Comparison of ENCODE assay signal across 9 cellular contexts in genomic region chr4:26217961-26218676, GRCh38.
DNase-seq lines count a peak whose midpoint lies in the region; ATAC-seq and TF ChIP-seq lines count a peak whose summit lies in the region.
"Had no signal": no experiment of that assay in that cellular context is flagged by ENCODE, and none has a peak within 500 bp of the region (broad histone marks: within the 10 kb centered on the region; RNA-seq: fewer than 3 reads in every experiment).

No MANE protein-coding gene starts in this region.

- intact Hi-C loops in thyroid gland (cut with DNase I), result no loop called here

- peak; percentile 30 for DNase-seq in germinal center (ENCODE audit: low spot score)
- DNase-seq in substantia nigra (lab: John Stamatoyannopoulos, UW), result peak in 43 of 49 donors; percentile 5 to 82 (median 41)
- DNase-seq in NCI-H69 (lab: John Stamatoyannopoulos, UW), result no peak
- DNase-seq in NCI-H1105 (lab: John Stamatoyannopoulos, UW), result no peak
- DNase-seq in HUDEP-2 (lab: John Stamatoyannopoulos, UW; ENCODE audit: unreplicated experiment in 76 of 76), result no peak
- DNase-seq in thyroid gland, result no peak

- ATAC-seq in GM19351 (IDR thresholded peaks at IDR 0.05; ENCODE audit: unreplicated experiment) (peak; percentile 84), HG03457 (IDR thresholded peaks at IDR 0.05; ENCODE audit: unreplicated experiment) (peak; percentile 60)

- WGBS in thyroid gland, 2 donors, result 65% methylated on average over 16 of the region's 16 CpGs

- TF ChIP-seq CTCF in thyroid gland (IDR thresholded peaks at IDR 0.05), result no peak

- no peak overlapping the region for H3K4me3 ChIP-seq in thyroid gland (replicated peaks in 1 of 3)
- H3K4me3 ChIP-seq: K562 had no signal

- no peaks in the 10 kb centered on the region for H3K9me3 ChIP-seq in thyroid gland

- H3K27ac ChIP-seq in substantia nigra (ENCODE audit: low read depth, low read length, poor library complexity, severe bottlenecking) (peak overlapping the region; percentile 90), thyroid gland (no peak overlapping the region)

- H3K27me3 ChIP-seq in thyroid gland, result no peaks in the 10 kb centered on the region

- H3K4me1 ChIP-seq in thyroid gland, result no peaks in the 10 kb centered on the region

- TF ChIP-seq POLR2A in thyroid gland (IDR thresholded peaks at IDR 0.05), result no peak

- no peaks in the 10 kb centered on the region for H3K36me3 ChIP-seq in thyroid gland

Comparison
In these comparisons a context has a peak if more than half of its experiments do, and no peak if none do; other contexts are left out.
1. DNase-seq: peak in germinal center (single experiment) and substantia nigra (43 of 49); none in NCI-H69 (single experiment), NCI-H1105 (single experiment), HUDEP-2 (0 of 76) and thyroid gland (0 of 2).